Comparison of ENCODE assay signal across 8 cellular contexts in genomic region chr20:16978497-16978896, GRCh38.
"Had no signal": no experiment of that assay in that cellular context is flagged by ENCODE, and none has a peak within 500 bp of the region (broad histone marks: within the 10 kb centered on the region; RNA-seq: fewer than 3 reads in every experiment).

No MANE protein-coding gene starts in this region.

- H3K4me3 Mint-ChIP-seq: HFFc6 had no signal

- H3K27ac Mint-ChIP-seq: HFFc6 had no signal

- H3K36me3 ChIP-seq: HAP-1 had no signal

- ATAC-seq: HCT116, K562 had no signal

- DNase-seq: GOT3, H7, HFFc6, IMR-90 had no signal

- H3K4me3 ChIP-seq: HAP-1, K562 had no signal

- H3K4me1 ChIP-seq: HAP-1 had no signal

- H3K9me3 ChIP-seq: HAP-1 had no signal

- H3K27ac ChIP-seq: HL-60 had no signal
